In the genomic region with DNA sequence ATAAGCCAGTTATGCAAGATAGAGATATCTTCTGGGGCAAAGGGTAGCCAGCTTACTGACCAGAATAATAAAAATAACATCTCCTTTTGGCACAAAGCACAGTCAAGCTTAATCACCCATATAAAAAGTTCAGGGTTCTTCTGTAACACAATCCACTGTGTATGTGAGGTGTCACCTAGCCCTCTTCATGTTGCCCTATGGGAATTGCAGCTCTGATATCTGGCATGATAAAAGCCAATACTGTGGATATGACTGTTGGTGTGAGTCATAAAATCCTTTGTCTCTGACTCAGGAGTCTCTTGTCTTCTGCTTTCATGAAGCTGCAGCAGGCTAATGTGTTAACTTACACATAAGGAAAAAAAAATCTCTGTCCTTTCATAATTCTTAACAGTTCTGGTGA, we compare ENCODE assay signal across 11 cellular contexts.
DNase-seq lines count a peak whose midpoint lies in the region; ATAC-seq, FAIRE-seq and TF ChIP-seq lines count a peak whose summit lies in the region.
"Had no signal": no experiment of that assay in that cellular context is flagged by ENCODE, and none has a peak within 500 bp of the region (broad histone marks: within the 10 kb centered on the region; RNA-seq: fewer than 3 reads in every experiment).

No MANE protein-coding gene starts in this region.

- peak overlapping the region; percentile 70 for H3K27ac ChIP-seq in ACC112 (ENCODE audit: low read depth, low read length)
- H3K27ac ChIP-seq in SJSA1 = no peak overlapping the region

- H3K9me3 ChIP-seq in SJSA1 (replicated peaks) = no peaks in the 10 kb centered on the region

- H3K4me1 ChIP-seq in ACC112 (ENCODE audit: control insufficient read depth, insufficient read depth, low read length, unreplicated experiment) = peaks cover 57% of the 10 kb centered on the region
- peaks cover 13% of the 10 kb centered on the region for H3K4me1 ChIP-seq in SJSA1 (replicated peaks)

- H3K27me3 ChIP-seq in ACC112 (ENCODE audit: insufficient read depth, low read length) (no peaks in the 10 kb centered on the region), SJSA1 (replicated peaks) (no peaks in the 10 kb centered on the region)

- no peak overlapping the region for H2AFZ ChIP-seq in ACC112 (ENCODE audit: low read length, unreplicated experiment)

- TF ChIP-seq POLR2A in GM12892 (IDR thresholded peaks at IDR 0.05; ENCODE audit: low read depth, low read length) = no peak

- DNase-seq in GM04504 (ENCODE audit: low read depth) (peak; percentile 80), SJSA1 (ENCODE audit: low read depth in 1 of 2, low spot score in 2 of 2) (peak; percentile 36 to 42), fibroblast of villous mesenchyme (ENCODE audit: low read depth) (peak; percentile 77), GM12892 (ENCODE audit: insufficient read length) (no peak)
- DNase-seq: NCI-H1930; stimulated activated CD8-positive, alpha-beta memory T cell treated with anti-CD3 and anti-CD28 coated beads, Interleukin-4, amount 100 ng/mL, for 48 hours had no signal

- H3K36me3 ChIP-seq in ACC112 (ENCODE audit: insufficient read depth, low read length) (no peaks in the 10 kb centered on the region; the same call in 1 of the 2 replicates), SJSA1 (no peaks in the 10 kb centered on the region)

- H3K79me2 ChIP-seq in ACC112 (ENCODE audit: control insufficient read depth, insufficient read depth, low read length, unreplicated experiment) = no peaks in the 10 kb centered on the region

- ATAC-seq in GM19324 (IDR thresholded peaks at IDR 0.05; ENCODE audit: low FRiP score, unreplicated experiment) (no peak), GM19467 (IDR thresholded peaks at IDR 0.05; ENCODE audit: unreplicated experiment) (no peak), HG03025 (IDR thresholded peaks at IDR 0.05; ENCODE audit: low FRiP score, unreplicated experiment) (no peak)

- peak overlapping the region; percentile 8; the same call in 1 of the 2 replicates for H3K4me3 ChIP-seq in ACC112 (ENCODE audit: low read depth, low read length)
- no peak overlapping the region for H3K4me3 ChIP-seq in SJSA1
- H3K4me3 ChIP-seq in fibroblast of villous mesenchyme (ENCODE audit: low read depth, low read length) = no peak overlapping the region

- TF ChIP-seq CTCF in fibroblast of villous mesenchyme (IDR thresholded peaks at IDR 0.05; ENCODE audit: insufficient read depth, low read depth, low read length) = no peak

- no peak for FAIRE-seq in GM12892 (lab: Jason Lieb, UNC)
- FAIRE-seq: TTC549 had no signal
